Comparison of ENCODE assay signal across 8 cellular contexts in genomic region chr1:153991151-153991472, GRCh38. TPM values are rescaled to one million over a fixed set of nuclear protein-coding genes. Genes with fewer than 3 reads are reported as not detected.
DNase-seq lines count a peak whose midpoint lies in the region; ATAC-seq and TF ChIP-seq lines count a peak whose summit lies in the region.

No MANE protein-coding gene starts in this region.

- H3K27ac Mint-ChIP-seq in T-helper 1 cell treated with Interleukin-12 subunit alpha and Interleukin-12 subunit beta and Interleukin-4 antibody, amounts not matched to agents 30 μg/mL and 1 μg/mL, for 36 hours: peak overlapping the region; percentile 97

- no peak for ATAC-seq in HG03025 (IDR thresholded peaks at IDR 0.05; ENCODE audit: low FRiP score, unreplicated experiment)

- H3K4me3 Mint-ChIP-seq in T-helper 1 cell treated with Interleukin-12 subunit alpha and Interleukin-12 subunit beta and Interleukin-4 antibody, amounts not matched to agents 30 μg/mL and 1 μg/mL, for 36 hours: peak overlapping the region; percentile 91

- peaks cover 36% of the 10 kb centered on the region for H3K4me1 Mint-ChIP-seq in T-helper 1 cell treated with Interleukin-12 subunit alpha and Interleukin-12 subunit beta and Interleukin-4 antibody, amounts not matched to agents 30 μg/mL and 1 μg/mL, for 36 hours (ENCODE audit: low read depth)

- peaks cover 2% of the 10 kb centered on the region for H3K36me3 ChIP-seq in kidney epithelial cell (ENCODE audit: control insufficient read depth, insufficient read depth, low read length)

- H3K27ac ChIP-seq in substantia nigra (ENCODE audit: low read depth, low read length, poor library complexity, severe bottlenecking): peak overlapping the region; percentile 93

- no peaks in the 10 kb centered on the region for H3K27me3 ChIP-seq in kidney epithelial cell (ENCODE audit: control insufficient read depth, insufficient read depth, low read length)

- peak overlapping the region; percentile 74 for H3K4me3 ChIP-seq in kidney epithelial cell (ENCODE audit: low read depth, low read length)

- H3K27me3 Mint-ChIP-seq in T-helper 1 cell treated with Interleukin-12 subunit alpha and Interleukin-12 subunit beta and Interleukin-4 antibody, amounts not matched to agents 30 μg/mL and 1 μg/mL, for 36 hours (ENCODE audit: low read depth): no peaks in the 10 kb centered on the region

- peaks cover 35% of the 10 kb centered on the region for H3K36me3 Mint-ChIP-seq in T-helper 1 cell treated with Interleukin-12 subunit alpha and Interleukin-12 subunit beta and Interleukin-4 antibody, amounts not matched to agents 30 μg/mL and 1 μg/mL, for 36 hours (ENCODE audit: low read depth)

- DNase-seq in T-helper 1 cell: no peak
- peak; percentile 49 for DNase-seq in amniotic epithelial cell (ENCODE audit: low read depth)
- DNase-seq in kidney epithelial cell (ENCODE audit: low read depth): no peak
- no peak for DNase-seq in substantia nigra (lab: John Stamatoyannopoulos, UW)
- DNase-seq in stimulated activated naive CD4-positive, alpha-beta T cell (lab: John Stamatoyannopoulos, UW): no peak
- no peak for DNase-seq in NCI-H2081 (lab: John Stamatoyannopoulos, UW)

- peaks cover 3% of the 10 kb centered on the region for H3K9me3 Mint-ChIP-seq in T-helper 1 cell treated with Interleukin-12 subunit alpha and Interleukin-12 subunit beta and Interleukin-4 antibody, amounts not matched to agents 30 μg/mL and 1 μg/mL, for 36 hours

- TF ChIP-seq CTCF in kidney epithelial cell (IDR thresholded peaks at IDR 0.05; ENCODE audit: insufficient read depth, low read length, poor library complexity, severe bottlenecking): no peak

RNA-seq across cellular contexts. Expression of gene RPS27, which starts 0.6 kb away (rescaled TPM):
- 2,282 and 2,407 TPM in 2 replicates for total RNA-seq in kidney epithelial cell

RNA-seq across cellular contexts. Expression of gene RAB13, which starts 5.0 kb away (rescaled TPM):
- 46.3 and 48.7 TPM in 2 replicates for total RNA-seq in kidney epithelial cell

RNA-seq across cellular contexts. Expression of gene JTB, which starts 13.6 kb away (rescaled TPM):
- total RNA-seq in kidney epithelial cell: 220 and 242 TPM in 2 replicates

RNA-seq across cellular contexts. Expression of gene CREB3L4, which starts 23.4 kb away (rescaled TPM):
- total RNA-seq in kidney epithelial cell: 11.8 and 14.5 TPM in 2 replicates

RNA-seq across cellular contexts. Expression of gene SLC39A1, which starts 27.8 kb away (rescaled TPM):
- total RNA-seq in kidney epithelial cell: 219 and 246 TPM in 2 replicates
